ENCODE assay signal across 8 cellular contexts in genomic region chr1:23422313-23422877, GRCh38. TPM values are rescaled to one million over a fixed set of nuclear protein-coding genes. Genes with fewer than 3 reads are reported as not detected.
A peak's percentile ranks its signal among the peaks of the same experiment; 100 is the strongest.
DNase-seq lines count a peak whose midpoint lies in the region; ATAC-seq and TF ChIP-seq lines count a peak whose summit lies in the region.

No MANE protein-coding gene starts in this region.

- H3K27ac ChIP-seq in muscle layer of duodenum (ENCODE audit: low read length) (peak overlapping the region; percentile 90), transverse colon (peak overlapping the region; percentile 92 to 95 (median 92))

- H3K36me3 ChIP-seq in muscle layer of duodenum (ENCODE audit: control insufficient read depth in 1 of 2, insufficient read depth in 2 of 2, low read length in 2 of 2) = peaks cover 2% of the 10 kb centered on the region in 2 donors
- H3K36me3 ChIP-seq in transverse colon = no peaks in the 10 kb centered on the region

- WGBS in transverse colon (ENCODE audit: low coverage in 1 of 2), 2 donors = 5 to 9% methylated on average over 4 to 13 of the region's 13 CpGs

- TF ChIP-seq CTCF in WI38 (IDR thresholded peaks at IDR 0.05; ENCODE audit: low read depth, low read length) (no peak), transverse colon (IDR thresholded peaks at IDR 0.05) (no peak)

- H3K27me3 ChIP-seq in muscle layer of duodenum (ENCODE audit: low read depth, low read length) (no peaks in the 10 kb centered on the region), transverse colon (no peaks in the 10 kb centered on the region)

- H3K4me3 ChIP-seq in WI38 (ENCODE audit: low read depth, low read length) = peak overlapping the region; percentile 24; the same call in 1 of the 2 replicates
- peak overlapping the region; percentile 21 to 71 for H3K4me3 ChIP-seq in muscle layer of duodenum (ENCODE audit: low read depth in 1 of 2, low read length in 2 of 2)
- H3K4me3 ChIP-seq in transverse colon = peak overlapping the region in 3 of 4 donors; percentile 1 to 86 (median 66)

- peaks cover 52% of the 10 kb centered on the region for H3K4me1 Mint-ChIP-seq in dendritic cell treated with granulocyte-macrophage colony-stimulating factor and Interleukin-4, amounts not matched to agents 40 ng/mL and 50 ng/mL, for 4 days (ENCODE audit: low read depth)

- peaks cover 53% of the 10 kb centered on the region for H3K27me3 Mint-ChIP-seq in dendritic cell treated with granulocyte-macrophage colony-stimulating factor and Interleukin-4, amounts not matched to agents 40 ng/mL and 50 ng/mL, for 4 days

- peak overlapping the region; percentile 46 for H3K27ac Mint-ChIP-seq in dendritic cell treated with granulocyte-macrophage colony-stimulating factor and Interleukin-4, amounts not matched to agents 40 ng/mL and 50 ng/mL, for 4 days

- no peaks in the 10 kb centered on the region for H3K9me3 ChIP-seq in muscle layer of duodenum (ENCODE audit: control insufficient read depth in 1 of 2, low read length in 2 of 2)
- H3K9me3 ChIP-seq in transverse colon = no peaks in the 10 kb centered on the region

- ATAC-seq in HG03439 (IDR thresholded peaks at IDR 0.05; ENCODE audit: unreplicated experiment) (no peak), GM21360 (IDR thresholded peaks at IDR 0.05; ENCODE audit: unreplicated experiment) (no peak)

- intact Hi-C loops in dendritic cell treated with granulocyte-macrophage colony-stimulating factor and Interleukin-4, amounts not matched to agents 40 ng/mL and 50 ng/mL, for 4 days (cut with micrococcal nuclease) = no loop called here
- intact Hi-C loops in transverse colon (cut with DNase I; ENCODE audit: low total_unique reads) = no loop called here

- H3K9me3 Mint-ChIP-seq in dendritic cell treated with granulocyte-macrophage colony-stimulating factor and Interleukin-4, amounts not matched to agents 40 ng/mL and 50 ng/mL, for 4 days = no peaks in the 10 kb centered on the region

- H3K4me1 ChIP-seq in muscle layer of duodenum (ENCODE audit: control insufficient read depth in 1 of 2, insufficient read depth in 2 of 2, low read length in 2 of 2) (peaks cover 18 to 27% of the 10 kb centered on the region in 2 donors), transverse colon (peaks cover 15 to 51% (median 42%) of the 10 kb centered on the region in 4 donors)

- DNase-seq in LoVo (ENCODE audit: low spot score) = peak; percentile 33
- peak; percentile 89 for DNase-seq in transverse colon
- DNase-seq in iPS-NIHi7 (ENCODE audit: extremely low spot score) = no peak

- no peaks in the 10 kb centered on the region for H3K36me3 Mint-ChIP-seq in dendritic cell treated with granulocyte-macrophage colony-stimulating factor and Interleukin-4, amounts not matched to agents 40 ng/mL and 50 ng/mL, for 4 days (ENCODE audit: low read depth)

- no peak for TF ChIP-seq EP300 in transverse colon (IDR thresholded peaks at IDR 0.05; ENCODE audit: low read depth)

- in situ Hi-C loops in transverse colon (cut with MboI; ENCODE audit: low pct_ligation_motif_present in 1 of 4, low pct_unique_long_range_greater_than_20kb in 1 of 4, low sequenced_read_pairs in 3 of 4) = no loop called here

- H3K4me3 Mint-ChIP-seq in dendritic cell treated with granulocyte-macrophage colony-stimulating factor and Interleukin-4, amounts not matched to agents 40 ng/mL and 50 ng/mL, for 4 days = no peak overlapping the region

- peak; percentile 58 for TF ChIP-seq POLR2A in transverse colon (IDR thresholded peaks at IDR 0.05)

RNA-seq across cellular contexts. Expression of gene TCEA3, which starts 2.2 kb away (rescaled TPM):
- total RNA-seq in transverse colon = 100 to 1,000 TPM; 137 to 761 (median 198) TPM

RNA-seq across cellular contexts. Expression of gene ZNF436, which starts 52.8 kb away (rescaled TPM):
- 100 to 1,000 TPM in 1 of 4 donors, 10 to 100 TPM in 3; 12.5 to 125 (median 12.9) TPM for total RNA-seq in transverse colon
